ENCODE assay signal across 1 cellular context in genomic region chr2:209973328-209973727, GRCh38.
TF ChIP-seq lines count a peak whose summit lies in the region.

No MANE protein-coding gene starts in this region.

TF ChIP-seq in IMR-90, 13 proteins besides CTCF, POLR2A, EP300 and RAD21:
- TF ChIP-seq MAFK (IDR thresholded peaks at IDR 0.05; ENCODE audit: low read depth, low read length) (no peak), RCOR1 (IDR thresholded peaks at IDR 0.05; ENCODE audit: insufficient replicate concordance, low read length) (no peak), CEBPB (IDR thresholded peaks at IDR 0.05; ENCODE audit: low read depth, low read length) (0 out of 2 replicates have a peak, but pooled peaks have one; percentile 7), RFX5 (IDR thresholded peaks at IDR 0.05; ENCODE audit: low read depth, low read length) (no peak), FOS (IDR thresholded peaks at IDR 0.05; ENCODE audit: low read depth, low read length) (no peak), NFE2L2 (IDR thresholded peaks at IDR 0.05; ENCODE audit: low read depth, low read length) (no peak), USF2 (IDR thresholded peaks at IDR 0.05; ENCODE audit: low read depth, low read length) (no peak)
TF ChIP-seq in IMR-90: peak in this region for 1.
